Comparison of ENCODE assay signal across 31 cellular contexts in the genomic region with DNA sequence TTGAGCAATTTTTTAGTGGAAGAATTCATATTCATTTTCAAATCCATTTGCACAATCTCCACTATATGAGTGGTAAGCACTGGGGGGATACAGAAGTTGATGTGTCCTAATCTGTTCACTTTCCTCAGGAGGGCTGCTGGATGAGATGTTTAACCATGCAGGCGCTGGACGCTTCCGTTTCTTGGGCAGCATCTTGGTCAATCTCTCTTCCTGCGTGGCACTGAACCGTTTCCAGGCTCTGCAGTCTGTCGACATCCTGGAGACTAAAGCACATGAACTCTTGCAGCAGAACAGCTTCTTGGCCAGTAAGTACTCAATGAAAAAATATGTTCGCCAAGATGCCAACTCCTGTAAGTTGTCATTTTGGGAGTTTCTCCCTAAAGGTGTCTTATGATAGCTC.
"Had no signal": no experiment of that assay in that cellular context is flagged by ENCODE, and none has a peak within 500 bp of the region (broad histone marks: within the 10 kb centered on the region; RNA-seq: fewer than 3 reads in every experiment).

No MANE protein-coding gene starts in this region.

- H3K9me3 ChIP-seq: pancreas, prostate gland, testis, transverse colon had no signal

- H3K27ac ChIP-seq: brain microvascular endothelial cell, pancreas, prostate gland, skin epidermis, testis, transverse colon, VCaP had no signal

- H3K27me3 Mint-ChIP-seq: activated CD4-positive, alpha-beta T cell treated with anti-CD3 and anti-CD28 coated beads, Interleukin-2, amount 10 ng/mL, durations not matched to agents 7 days and 5 days; activated naive CD4-positive, alpha-beta T cell treated with anti-CD3 and anti-CD28 coated beads, Interleukin-2, amount 10 ng/mL, durations not matched to agents 7 days and 5 days; activated naive CD8-positive, alpha-beta T cell treated with anti-CD3 and anti-CD28 coated beads, Interleukin-2, amount 10 ng/mL, durations not matched to agents 7 days and 5 days; activated T-cell treated with anti-CD3 and anti-CD28 coated beads, Interleukin-2, amount 50 U/mL, for 24 hours had no signal

- H3K4me3 Mint-ChIP-seq: activated CD4-positive, alpha-beta memory T cell treated with anti-CD3 and anti-CD28 coated beads, Interleukin-2, amount 10 ng/mL, durations not matched to agents 7 days and 5 days; activated CD4-positive, alpha-beta T cell treated with anti-CD3 and anti-CD28 coated beads, Interleukin-2, amount 10 ng/mL, durations not matched to agents 7 days and 5 days; activated naive CD4-positive, alpha-beta T cell treated with anti-CD3 and anti-CD28 coated beads, Interleukin-2, amount 10 ng/mL, durations not matched to agents 7 days and 5 days; activated naive CD8-positive, alpha-beta T cell treated with anti-CD3 and anti-CD28 coated beads, Interleukin-2, amount 10 ng/mL, durations not matched to agents 7 days and 5 days; activated T-cell treated with anti-CD3 and anti-CD28 coated beads, Interleukin-2, amount 50 U/mL, for 24 hours; endodermal cell; naive B cell had no signal

- ATAC-seq: activated CD4-positive, CD25-positive, alpha-beta regulatory T cell treated with anti-CD3 and anti-CD28 coated beads, Interleukin-2, amount 50 U/mL, for 24 hours; esophagus mucosa; left colon; pancreas; sciatic nerve; stimulated activated naive CD8-positive, alpha-beta T cell treated with anti-CD3 and anti-CD28 coated beads, Interleukin-15, Interleukin-2, amounts not matched to agents 100 U/mL and 50 U/mL, for 24 hours had no signal

- H3K27me3 ChIP-seq: brain microvascular endothelial cell, pancreas, testis, transverse colon had no signal

- H3K36me3 Mint-ChIP-seq: activated naive CD4-positive, alpha-beta T cell treated with anti-CD3 and anti-CD28 coated beads, Interleukin-2, amount 10 ng/mL, durations not matched to agents 7 days and 5 days; activated naive CD8-positive, alpha-beta T cell treated with anti-CD3 and anti-CD28 coated beads, Interleukin-2, amount 10 ng/mL, durations not matched to agents 7 days and 5 days; naive B cell had no signal

- H3K36me3 ChIP-seq: brain microvascular endothelial cell, pancreas, prostate gland, transverse colon had no signal

- H3K4me3 ChIP-seq: pancreas, prostate gland, skin epidermis, testis, transverse colon had no signal

- H3K9me3 Mint-ChIP-seq: activated CD4-positive, alpha-beta memory T cell treated with anti-CD3 and anti-CD28 coated beads, Interleukin-2, amount 10 ng/mL, durations not matched to agents 7 days and 5 days; activated CD4-positive, alpha-beta T cell treated with anti-CD3 and anti-CD28 coated beads, Interleukin-2, amount 10 ng/mL, durations not matched to agents 7 days and 5 days; activated naive CD4-positive, alpha-beta T cell treated with anti-CD3 and anti-CD28 coated beads, Interleukin-2, amount 10 ng/mL, durations not matched to agents 7 days and 5 days; activated naive CD8-positive, alpha-beta T cell treated with anti-CD3 and anti-CD28 coated beads, Interleukin-2, amount 10 ng/mL, durations not matched to agents 7 days and 5 days; activated T-cell treated with anti-CD3 and anti-CD28 coated beads, Interleukin-2, amount 50 U/mL, for 24 hours; endodermal cell had no signal

- H3K4me1 ChIP-seq: pancreas, prostate gland, testis, transverse colon had no signal

- H3K4me1 Mint-ChIP-seq: activated CD4-positive, alpha-beta memory T cell treated with anti-CD3 and anti-CD28 coated beads, Interleukin-2, amount 10 ng/mL, durations not matched to agents 7 days and 5 days; activated CD4-positive, alpha-beta T cell treated with anti-CD3 and anti-CD28 coated beads, Interleukin-2, amount 10 ng/mL, durations not matched to agents 7 days and 5 days; activated naive CD4-positive, alpha-beta T cell treated with anti-CD3 and anti-CD28 coated beads, Interleukin-2, amount 10 ng/mL, durations not matched to agents 7 days and 5 days; activated naive CD8-positive, alpha-beta T cell treated with anti-CD3 and anti-CD28 coated beads, Interleukin-2, amount 10 ng/mL, durations not matched to agents 7 days and 5 days; endodermal cell; naive B cell had no signal

- DNase-seq: activated CD4-positive, alpha-beta memory T cell treated with anti-CD3 and anti-CD28 coated beads, Interleukin-2, amount 10 ng/mL, durations not matched to agents 7 days and 5 days; activated CD4-positive, alpha-beta T cell treated with anti-CD3 and anti-CD28 coated beads, Interleukin-2, amount 10 ng/mL, durations not matched to agents 7 days and 5 days; activated CD8-positive, alpha-beta memory T cell treated with anti-CD3 and anti-CD28 coated beads, Interleukin-2, amount 50 U/mL, for 48 hours; activated gamma-delta T cell; activated naive CD4-positive, alpha-beta T cell treated with anti-CD3 and anti-CD28 coated beads, Interleukin-2, amount 10 ng/mL, durations not matched to agents 7 days and 5 days; activated naive CD8-positive, alpha-beta T cell treated with anti-CD3 and anti-CD28 coated beads, Interleukin-2, amount 10 ng/mL, durations not matched to agents 7 days and 5 days; activated T-cell treated with anti-CD3 and anti-CD28 coated beads, Interleukin-2, amount 50 U/mL, for 24 hours; amniotic stem cell; brain microvascular endothelial cell; endodermal cell; foreskin fibroblast; head of caudate nucleus; hippocampal formation; kidney; left colon; mammary epithelial cell; naive B cell; nucleus accumbens; pancreas; retina; stimulated activated CD4-positive, alpha-beta T cell treated with anti-CD3 and anti-CD28 coated beads, Interleukin-12 subunit alpha, Interleukin-12 subunit beta, amount 100 ng/mL, for 4 hours; stimulated activated CD4-positive, alpha-beta T cell treated with anti-CD3 and anti-CD28 coated beads, Interleukin-4, amount 100 ng/mL, for 1 hour; stimulated activated naive CD8-positive, alpha-beta T cell treated with anti-CD3 and anti-CD28 coated beads, Interleukin-15, Interleukin-2, amounts not matched to agents 100 U/mL and 50 U/mL, for 24 hours; testis; transverse colon had no signal

- H3K27ac Mint-ChIP-seq: activated CD4-positive, alpha-beta memory T cell treated with anti-CD3 and anti-CD28 coated beads, Interleukin-2, amount 10 ng/mL, durations not matched to agents 7 days and 5 days; activated CD4-positive, alpha-beta T cell treated with anti-CD3 and anti-CD28 coated beads, Interleukin-2, amount 10 ng/mL, durations not matched to agents 7 days and 5 days; activated naive CD4-positive, alpha-beta T cell treated with anti-CD3 and anti-CD28 coated beads, Interleukin-2, amount 10 ng/mL, durations not matched to agents 7 days and 5 days; activated naive CD8-positive, alpha-beta T cell treated with anti-CD3 and anti-CD28 coated beads, Interleukin-2, amount 10 ng/mL, durations not matched to agents 7 days and 5 days; activated T-cell treated with anti-CD3 and anti-CD28 coated beads, Interleukin-2, amount 50 U/mL, for 24 hours; endodermal cell; naive B cell had no signal
